1 cellular context compared by ENCODE assay signal in genomic region chr5:116853992-116854391, GRCh38.
TF ChIP-seq lines count a peak whose summit lies in the region.

No MANE protein-coding gene starts in this region.

TF ChIP-seq in H1, 55 proteins besides CTCF, POLR2A, EP300 and RAD21:
- TF ChIP-seq USF2 (IDR thresholded peaks at IDR 0.05; ENCODE audit: low read length) (no peak), TCF12 (IDR thresholded peaks at IDR 0.05; ENCODE audit: low read depth, low read length) (no peak), POU5F1 (IDR thresholded peaks at IDR 0.05; ENCODE audit: low read depth, low read length) (no peak), SAP30 (IDR thresholded peaks at IDR 0.05; ENCODE audit: insufficient read depth, insufficient replicate concordance, low read length) (no peak), TEAD4 (IDR thresholded peaks at IDR 0.05; ENCODE audit: low read depth, low read length) (no peak)
